Comparison of ENCODE assay signal across 1 cellular context in genomic region chr2:54678719-54679118, GRCh38.
TF ChIP-seq lines count a peak whose summit lies in the region.

No MANE protein-coding gene starts in this region.

TF ChIP-seq in HEK293, 187 proteins besides CTCF, POLR2A, EP300 and RAD21 (continued from another document):
- no peak for TF ChIP-seq ZNF37A (tag by site-specific recombination; IDR thresholded peaks at IDR 0.05)
- TF ChIP-seq KLF7 (tag by site-specific recombination; IDR thresholded peaks at IDR 0.05; ENCODE audit: borderline replicate concordance): no peak
- TF ChIP-seq PRDM6 (tag by site-specific recombination; IDR thresholded peaks at IDR 0.05): no peak
